Comparison of ENCODE assay signal across 22 cellular contexts in the genomic region with DNA sequence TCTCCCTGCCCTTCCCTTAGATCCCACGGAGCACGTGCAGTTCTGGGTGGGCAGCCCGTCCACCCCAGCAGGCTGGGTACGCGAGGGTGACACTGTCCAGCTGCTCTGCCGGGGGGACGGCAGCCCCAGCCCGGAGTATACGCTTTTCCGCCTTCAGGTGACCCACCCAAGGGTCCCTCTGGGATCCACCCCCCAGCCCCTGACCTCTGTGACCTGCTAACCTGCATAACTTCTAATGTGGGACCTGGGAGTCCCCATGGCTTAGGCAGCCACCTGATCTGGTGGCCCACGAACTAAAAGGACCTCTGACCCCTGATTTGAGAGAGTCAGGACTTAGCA. TPM values are rescaled to one million over a fixed set of nuclear protein-coding genes. Genes with fewer than 3 reads are reported as not detected.
A peak's percentile ranks its signal among the peaks of the same experiment; 100 is the strongest.
DNase-seq lines count a peak whose midpoint lies in the region; ATAC-seq and TF ChIP-seq lines count a peak whose summit lies in the region.
"Had no signal": no experiment of that assay in that cellular context is flagged by ENCODE, and none has a peak within 500 bp of the region (broad histone marks: within the 10 kb centered on the region; RNA-seq: fewer than 3 reads in every experiment).

No MANE protein-coding gene starts in this region.

- peaks cover 0 to 5% (median under 1%) of the 10 kb centered on the region in 3 experiments for H3K27me3 ChIP-seq in neuronal stem cell (ENCODE audit: control insufficient read depth in 3 of 3, insufficient read depth in 3 of 3, low read depth in 1 of 3, low read length in 3 of 3)

- H4K8ac ChIP-seq in neuronal stem cell (ENCODE audit: low read depth, low read length): no peak overlapping the region

- no peak overlapping the region for H2BK120ac ChIP-seq in neuronal stem cell (ENCODE audit: low read depth, low read length)

- ATAC-seq in activated naive CD8-positive, alpha-beta T cell treated with anti-CD3 and anti-CD28 coated beads, Interleukin-2, amount 50 U/mL, for 24 hours: no peak
- no peak for ATAC-seq in HG03521 (IDR thresholded peaks at IDR 0.05; ENCODE audit: unreplicated experiment)
- ATAC-seq: A549, K562 had no signal

- no peak overlapping the region for H3K4me3 ChIP-seq in neuronal stem cell (ENCODE audit: low read length in 2 of 2)
- H3K4me3 ChIP-seq: A549, GM23338, K562 had no signal

- H2BK5ac ChIP-seq in neuronal stem cell (ENCODE audit: low read length): no peak overlapping the region

- TF ChIP-seq CTCF in glutamatergic neuron (IDR thresholded peaks at IDR 0.05; ENCODE audit: partially characterized antibody, unreplicated experiment): no peak

- no peak overlapping the region for H4K91ac ChIP-seq in neuronal stem cell (ENCODE audit: low read depth, low read length, poor library complexity)

- no peaks in the 10 kb centered on the region for H3K9me3 Mint-ChIP-seq in activated naive CD8-positive, alpha-beta T cell treated with anti-CD3 and anti-CD28 coated beads, Interleukin-2, amount 50 U/mL, for 24 hours
- H3K9me3 Mint-ChIP-seq in activated naive CD8-positive, alpha-beta T cell treated with anti-CD3 and anti-CD28 coated beads for 36 hours: no peaks in the 10 kb centered on the region
- peaks cover 9% of the 10 kb centered on the region for H3K9me3 Mint-ChIP-seq in glutamatergic neuron (ENCODE audit: unreplicated experiment)
- H3K9me3 Mint-ChIP-seq: CD4-positive, alpha-beta T cell; GM23338 had no signal

- H3K14ac ChIP-seq in neuronal stem cell (ENCODE audit: low read length): no peak overlapping the region

- H3K27me3 Mint-ChIP-seq in activated naive CD8-positive, alpha-beta T cell treated with anti-CD3 and anti-CD28 coated beads, Interleukin-2, amount 50 U/mL, for 24 hours: peaks cover 15% of the 10 kb centered on the region
- H3K27me3 Mint-ChIP-seq in activated naive CD8-positive, alpha-beta T cell treated with anti-CD3 and anti-CD28 coated beads for 36 hours: peaks cover 28% of the 10 kb centered on the region
- H3K27me3 Mint-ChIP-seq in glutamatergic neuron (ENCODE audit: unreplicated experiment): peaks cover 20% of the 10 kb centered on the region

- no CpG with 5 or more reads among the region's 11 CpGs for WGBS in neuronal stem cell (ENCODE audit: extremely low coverage in 2 of 2, insufficient read length in 2 of 2, insufficient replicate concordance in 1 of 2), 2 donors

- H3K4me1 Mint-ChIP-seq in activated naive CD8-positive, alpha-beta T cell treated with anti-CD3 and anti-CD28 coated beads, Interleukin-2, amount 50 U/mL, for 24 hours: no peaks in the 10 kb centered on the region
- peaks cover 4% of the 10 kb centered on the region for H3K4me1 Mint-ChIP-seq in activated naive CD8-positive, alpha-beta T cell treated with anti-CD3 and anti-CD28 coated beads for 36 hours
- H3K4me1 Mint-ChIP-seq in glutamatergic neuron (ENCODE audit: low read depth, unreplicated experiment): peaks cover 24% of the 10 kb centered on the region

- H3K36me3 Mint-ChIP-seq in activated naive CD8-positive, alpha-beta T cell treated with anti-CD3 and anti-CD28 coated beads, Interleukin-2, amount 50 U/mL, for 24 hours (ENCODE audit: low read depth): no peaks in the 10 kb centered on the region
- H3K36me3 Mint-ChIP-seq in activated naive CD8-positive, alpha-beta T cell treated with anti-CD3 and anti-CD28 coated beads for 36 hours: no peaks in the 10 kb centered on the region
- H3K36me3 Mint-ChIP-seq in glutamatergic neuron (ENCODE audit: unreplicated experiment): peaks cover 5% of the 10 kb centered on the region

- H3K36me3 ChIP-seq in neuronal stem cell (replicated peaks in 1 of 2; ENCODE audit: control insufficient read depth in 2 of 2, insufficient read depth in 2 of 2, low read length in 2 of 2): no peaks in the 10 kb centered on the region

- H2BK15ac ChIP-seq in neuronal stem cell (ENCODE audit: low read length): no peak overlapping the region

- H3K27ac Mint-ChIP-seq in activated naive CD8-positive, alpha-beta T cell treated with anti-CD3 and anti-CD28 coated beads, Interleukin-2, amount 50 U/mL, for 24 hours: no peak overlapping the region
- no peak overlapping the region for H3K27ac Mint-ChIP-seq in activated naive CD8-positive, alpha-beta T cell treated with anti-CD3 and anti-CD28 coated beads for 36 hours
- no peak overlapping the region for H3K27ac Mint-ChIP-seq in glutamatergic neuron (ENCODE audit: unreplicated experiment)
- H3K27ac Mint-ChIP-seq: CD4-positive, alpha-beta T cell; GM23338 had no signal

- no peak for DNase-seq in activated naive CD8-positive, alpha-beta T cell treated with anti-CD3 and anti-CD28 coated beads, Interleukin-2, amount 50 U/mL, for 24 hours
- no peak for DNase-seq in activated naive CD8-positive, alpha-beta T cell treated with anti-CD3 and anti-CD28 coated beads for 36 hours
- DNase-seq in glutamatergic neuron: no peak
- no peak for DNase-seq in neuronal stem cell (ENCODE audit: low spot score)
- no peak for DNase-seq in DMS 273 (lab: John Stamatoyannopoulos, UW; ENCODE audit: unreplicated experiment)
- no peak for DNase-seq in cerebellum (ENCODE audit: low spot score)
- DNase-seq: AML-193; Caco-2; CD4-positive, alpha-beta T cell; DMS79 treated with DMSO at 0.1 percent for 48 hours; GF-D8; HCEC 1CT; IMR-90 had no signal

- peak overlapping the region; percentile 17 for H3K4me3 Mint-ChIP-seq in activated naive CD8-positive, alpha-beta T cell treated with anti-CD3 and anti-CD28 coated beads, Interleukin-2, amount 50 U/mL, for 24 hours
- H3K4me3 Mint-ChIP-seq in activated naive CD8-positive, alpha-beta T cell treated with anti-CD3 and anti-CD28 coated beads for 36 hours: no peak overlapping the region
- H3K4me3 Mint-ChIP-seq in glutamatergic neuron (ENCODE audit: unreplicated experiment): peak overlapping the region; percentile 37
- H3K4me3 Mint-ChIP-seq: CD4-positive, alpha-beta T cell; GM23338 had no signal

- no peak overlapping the region for H2BK12ac ChIP-seq in neuronal stem cell (ENCODE audit: low read length)

- H3K23ac ChIP-seq in neuronal stem cell (ENCODE audit: low read depth, low read length, poor library complexity): peak overlapping the region; percentile 10

- no peak overlapping the region for H3K4ac ChIP-seq in neuronal stem cell (ENCODE audit: low read length)

- H3K4me1 ChIP-seq in neuronal stem cell (ENCODE audit: control insufficient read depth in 2 of 2, insufficient read depth in 1 of 2, low read depth in 1 of 2, low read length in 2 of 2): peaks cover 14 to 18% of the 10 kb centered on the region in 2 donors

- no peak overlapping the region for H3K27ac ChIP-seq in neuronal stem cell (replicated peaks; ENCODE audit: low read length)
- H3K27ac ChIP-seq: 22Rv1, A549, C4-2B, HL-60 had no signal

- H3K79me1 ChIP-seq in neuronal stem cell (ENCODE audit: low read depth, low read length): no peaks in the 10 kb centered on the region

- H3K18ac ChIP-seq in neuronal stem cell (ENCODE audit: low read length): no peak overlapping the region

- H3K4me2 ChIP-seq in neuronal stem cell (ENCODE audit: insufficient read depth, low read length, poor library complexity, severe bottlenecking): no peak overlapping the region
- H3K4me2 ChIP-seq: A549, GM23338 had no signal

- peak overlapping the region; percentile 10 for H2AK5ac ChIP-seq in neuronal stem cell (ENCODE audit: low read depth, low read length)

- H2AFZ ChIP-seq in neuronal stem cell (ENCODE audit: low read length): no peak overlapping the region
- H2AFZ ChIP-seq: GM23338 had no signal

- peaks cover 0 to 3% of the 10 kb centered on the region in 2 donors for H3K9me3 ChIP-seq in neuronal stem cell (replicated peaks in 1 of 2; ENCODE audit: control insufficient read depth in 2 of 2, insufficient read depth in 1 of 2, low read depth in 1 of 2, low read length in 2 of 2)
- H3K9me3 ChIP-seq: A549, Caco-2 had no signal

- H3K9ac ChIP-seq in neuronal stem cell (ENCODE audit: low read depth, low read length, poor library complexity): no peak overlapping the region

RNA-seq across cellular contexts. Expression of a gene that starts 5.2 kb away (rescaled TPM):
- not detected for total RNA-seq in activated naive CD8-positive, alpha-beta T cell treated with anti-CD3 and anti-CD28 coated beads for 36 hours
- total RNA-seq in glutamatergic neuron (ENCODE audit: unreplicated experiment): 47.1 TPM
- polyA plus RNA-seq in neuronal stem cell (2013, experiment 1 of 2): 28.4 TPM
- polyA plus RNA-seq in neuronal stem cell (2013, experiment 2 of 2): 27.8 TPM
- 4.3 TPM for total RNA-seq in cerebellum
- total RNA-seq: CD4-positive, alpha-beta T cell had no signal

RNA-seq across cellular contexts. Expression of a gene that starts 32.0 kb away (rescaled TPM):
- under 1 TPM; 0.43 to 0.60 TPM for total RNA-seq in activated naive CD8-positive, alpha-beta T cell treated with anti-CD3 and anti-CD28 coated beads for 36 hours
- total RNA-seq in glutamatergic neuron (ENCODE audit: unreplicated experiment) (108 TPM), cerebellum (22.5 TPM)
- 210 TPM for polyA plus RNA-seq in neuronal stem cell (2013, experiment 1 of 2)
- polyA plus RNA-seq in neuronal stem cell (2013, experiment 2 of 2): 208 TPM

RNA-seq across cellular contexts. Expression of a gene that starts 36.4 kb away (rescaled TPM):
- total RNA-seq in activated naive CD8-positive, alpha-beta T cell treated with anti-CD3 and anti-CD28 coated beads for 36 hours: not detected
- total RNA-seq in glutamatergic neuron (ENCODE audit: unreplicated experiment): not detected
- polyA plus RNA-seq in neuronal stem cell (2013, experiment 1 of 2): 0.42 TPM
- polyA plus RNA-seq in neuronal stem cell (2013, experiment 2 of 2): 0.43 TPM
- total RNA-seq in cerebellum: 0.82 TPM
- total RNA-seq: CD4-positive, alpha-beta T cell; HT1080; IMR-90 had no signal
- polyA plus RNA-seq: A549, BJ, IMR-90, K562 had no signal

Comparison
In these comparisons a context has a peak if more than half of its experiments do, and no peak if none do; other contexts are left out.
1. RNA of a gene that starts 32.0 kb away (total RNA-seq): 108 TPM in glutamatergic neuron (single experiment) and 22.5 TPM in cerebellum (single experiment); 0.43 to 0.60 TPM in activated naive CD8-positive, alpha-beta T cell treated with anti-CD3 and anti-CD28 coated beads for 36 hours; every median in the first group is over 10 times any median in the second.